ENCODE assay signal across 1 cellular context in the genomic region with DNA sequence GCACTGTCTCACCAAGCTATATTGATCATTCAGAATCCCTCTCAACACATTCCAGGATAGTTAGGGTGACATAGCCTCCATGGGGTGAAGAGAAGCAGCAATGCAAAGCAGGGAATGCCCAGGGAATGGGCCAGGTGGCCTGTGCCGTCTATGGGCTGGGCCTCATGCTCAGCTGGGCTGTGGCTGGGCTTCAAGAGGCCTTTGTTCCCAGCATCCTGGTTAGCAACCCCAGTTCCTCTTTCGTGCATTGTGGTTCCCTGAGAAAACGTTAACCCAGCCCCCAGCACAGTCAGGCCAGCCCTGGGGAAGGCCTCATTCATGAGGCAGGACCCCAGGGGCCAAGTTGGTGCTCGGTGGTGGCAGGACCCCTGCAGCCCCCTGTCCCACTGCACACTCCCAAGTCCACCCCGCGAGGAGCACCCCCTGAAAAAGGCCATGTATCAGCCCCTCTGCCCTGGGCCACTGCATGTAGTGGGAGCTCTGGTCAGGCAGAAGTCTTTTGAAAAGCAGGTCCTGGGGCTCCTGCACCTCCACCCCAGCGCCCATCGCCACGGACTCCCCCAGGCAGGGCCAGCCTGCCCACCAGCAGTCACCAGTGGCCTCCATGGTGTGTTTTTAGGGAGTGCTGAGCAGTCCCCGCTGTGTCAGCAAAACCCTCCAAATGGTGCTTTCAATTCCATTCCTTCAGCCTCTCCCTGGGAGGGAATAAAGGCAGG.
A peak's percentile ranks its signal among the peaks of the same experiment; 100 is the strongest.
TF ChIP-seq lines count a peak whose summit lies in the region.

No MANE protein-coding gene starts in this region.

TF ChIP-seq in K562, 482 proteins besides CTCF, POLR2A, EP300 and RAD21 (continued from another document and continues in another):
- TF ChIP-seq, protein P1, sequence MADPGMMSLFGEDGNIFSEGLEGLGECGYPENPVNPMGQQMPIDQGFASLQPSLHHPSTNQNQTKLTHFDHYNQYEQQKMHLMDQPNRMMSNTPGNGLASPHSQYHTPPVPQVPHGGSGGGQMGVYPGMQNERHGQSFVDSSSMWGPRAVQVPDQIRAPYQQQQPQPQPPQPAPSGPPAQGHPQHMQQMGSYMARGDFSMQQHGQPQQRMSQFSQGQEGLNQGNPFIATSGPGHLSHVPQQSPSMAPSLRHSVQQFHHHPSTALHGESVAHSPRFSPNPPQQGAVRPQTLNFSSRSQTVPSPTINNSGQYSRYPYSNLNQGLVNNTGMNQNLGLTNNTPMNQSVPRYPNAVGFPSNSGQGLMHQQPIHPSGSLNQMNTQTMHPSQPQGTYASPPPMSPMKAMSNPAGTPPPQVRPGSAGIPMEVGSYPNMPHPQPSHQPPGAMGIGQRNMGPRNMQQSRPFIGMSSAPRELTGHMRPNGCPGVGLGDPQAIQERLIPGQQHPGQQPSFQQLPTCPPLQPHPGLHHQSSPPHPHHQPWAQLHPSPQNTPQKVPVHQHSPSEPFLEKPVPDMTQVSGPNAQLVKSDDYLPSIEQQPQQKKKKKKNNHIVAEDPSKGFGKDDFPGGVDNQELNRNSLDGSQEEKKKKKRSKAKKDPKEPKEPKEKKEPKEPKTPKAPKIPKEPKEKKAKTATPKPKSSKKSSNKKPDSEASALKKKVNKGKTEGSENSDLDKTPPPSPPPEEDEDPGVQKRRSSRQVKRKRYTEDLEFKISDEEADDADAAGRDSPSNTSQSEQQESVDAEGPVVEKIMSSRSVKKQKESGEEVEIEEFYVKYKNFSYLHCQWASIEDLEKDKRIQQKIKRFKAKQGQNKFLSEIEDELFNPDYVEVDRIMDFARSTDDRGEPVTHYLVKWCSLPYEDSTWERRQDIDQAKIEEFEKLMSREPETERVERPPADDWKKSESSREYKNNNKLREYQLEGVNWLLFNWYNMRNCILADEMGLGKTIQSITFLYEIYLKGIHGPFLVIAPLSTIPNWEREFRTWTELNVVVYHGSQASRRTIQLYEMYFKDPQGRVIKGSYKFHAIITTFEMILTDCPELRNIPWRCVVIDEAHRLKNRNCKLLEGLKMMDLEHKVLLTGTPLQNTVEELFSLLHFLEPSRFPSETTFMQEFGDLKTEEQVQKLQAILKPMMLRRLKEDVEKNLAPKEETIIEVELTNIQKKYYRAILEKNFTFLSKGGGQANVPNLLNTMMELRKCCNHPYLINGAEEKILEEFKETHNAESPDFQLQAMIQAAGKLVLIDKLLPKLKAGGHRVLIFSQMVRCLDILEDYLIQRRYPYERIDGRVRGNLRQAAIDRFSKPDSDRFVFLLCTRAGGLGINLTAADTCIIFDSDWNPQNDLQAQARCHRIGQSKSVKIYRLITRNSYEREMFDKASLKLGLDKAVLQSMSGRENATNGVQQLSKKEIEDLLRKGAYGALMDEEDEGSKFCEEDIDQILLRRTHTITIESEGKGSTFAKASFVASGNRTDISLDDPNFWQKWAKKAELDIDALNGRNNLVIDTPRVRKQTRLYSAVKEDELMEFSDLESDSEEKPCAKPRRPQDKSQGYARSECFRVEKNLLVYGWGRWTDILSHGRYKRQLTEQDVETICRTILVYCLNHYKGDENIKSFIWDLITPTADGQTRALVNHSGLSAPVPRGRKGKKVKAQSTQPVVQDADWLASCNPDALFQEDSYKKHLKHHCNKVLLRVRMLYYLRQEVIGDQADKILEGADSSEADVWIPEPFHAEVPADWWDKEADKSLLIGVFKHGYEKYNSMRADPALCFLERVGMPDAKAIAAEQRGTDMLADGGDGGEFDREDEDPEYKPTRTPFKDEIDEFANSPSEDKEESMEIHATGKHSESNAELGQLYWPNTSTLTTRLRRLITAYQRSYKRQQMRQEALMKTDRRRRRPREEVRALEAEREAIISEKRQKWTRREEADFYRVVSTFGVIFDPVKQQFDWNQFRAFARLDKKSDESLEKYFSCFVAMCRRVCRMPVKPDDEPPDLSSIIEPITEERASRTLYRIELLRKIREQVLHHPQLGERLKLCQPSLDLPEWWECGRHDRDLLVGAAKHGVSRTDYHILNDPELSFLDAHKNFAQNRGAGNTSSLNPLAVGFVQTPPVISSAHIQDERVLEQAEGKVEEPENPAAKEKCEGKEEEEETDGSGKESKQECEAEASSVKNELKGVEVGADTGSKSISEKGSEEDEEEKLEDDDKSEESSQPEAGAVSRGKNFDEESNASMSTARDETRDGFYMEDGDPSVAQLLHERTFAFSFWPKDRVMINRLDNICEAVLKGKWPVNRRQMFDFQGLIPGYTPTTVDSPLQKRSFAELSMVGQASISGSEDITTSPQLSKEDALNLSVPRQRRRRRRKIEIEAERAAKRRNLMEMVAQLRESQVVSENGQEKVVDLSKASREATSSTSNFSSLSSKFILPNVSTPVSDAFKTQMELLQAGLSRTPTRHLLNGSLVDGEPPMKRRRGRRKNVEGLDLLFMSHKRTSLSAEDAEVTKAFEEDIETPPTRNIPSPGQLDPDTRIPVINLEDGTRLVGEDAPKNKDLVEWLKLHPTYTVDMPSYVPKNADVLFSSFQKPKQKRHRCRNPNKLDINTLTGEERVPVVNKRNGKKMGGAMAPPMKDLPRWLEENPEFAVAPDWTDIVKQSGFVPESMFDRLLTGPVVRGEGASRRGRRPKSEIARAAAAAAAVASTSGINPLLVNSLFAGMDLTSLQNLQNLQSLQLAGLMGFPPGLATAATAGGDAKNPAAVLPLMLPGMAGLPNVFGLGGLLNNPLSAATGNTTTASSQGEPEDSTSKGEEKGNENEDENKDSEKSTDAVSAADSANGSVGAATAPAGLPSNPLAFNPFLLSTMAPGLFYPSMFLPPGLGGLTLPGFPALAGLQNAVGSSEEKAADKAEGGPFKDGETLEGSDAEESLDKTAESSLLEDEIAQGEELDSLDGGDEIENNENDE (IDR thresholded peaks at IDR 0.05; ENCODE audit: low read depth, low read length) = no peak
- TF ChIP-seq ZNF3 (CRISPR knock-in tag; IDR thresholded peaks at IDR 0.05) (no peak), NFIC (IDR thresholded peaks at IDR 0.05) (no peak), ARHGAP35 (IDR thresholded peaks at IDR 0.05; ENCODE audit: partially characterized antibody) (no peak), SRSF3 (IDR thresholded peaks at IDR 0.05; ENCODE audit: insufficient read depth, low read length) (no peak), TBP (optimal IDR thresholded peaks at IDR 0.05; ENCODE audit: low read depth, low read length) (no peak), KDM2B (CRISPR knock-in tag; IDR thresholded peaks at IDR 0.05) (no peak), ZNF583 (CRISPR knock-in tag; IDR thresholded peaks at IDR 0.05) (peak; percentile 94), NFE2 (IDR thresholded peaks at IDR 0.05; ENCODE audit: low read depth) (no peak), BDP1 (IDR thresholded peaks at IDR 0.05; ENCODE audit: insufficient read depth, insufficient read length) (no peak), TEAD1 (CRISPR knock-in tag; IDR thresholded peaks at IDR 0.05) (peak in 1 of 2 experiments; percentile 44; a peak in 1 of 4 replicates), PURB (CRISPR knock-in tag; IDR thresholded peaks at IDR 0.05; ENCODE audit: low read depth) (no peak), ZNF76 (CRISPR knock-in tag; IDR thresholded peaks at IDR 0.05; ENCODE audit: borderline replicate concordance) (peak; percentile 70; the same call in 1 of the 2 replicates), ZNF699 (CRISPR knock-in tag; IDR thresholded peaks at IDR 0.05; ENCODE audit: insufficient replicate concordance) (no peak), ZNF212 (CRISPR knock-in tag; IDR thresholded peaks at IDR 0.05) (peak; percentile 71; the same call in 1 of the 2 replicates), GATAD2B (IDR thresholded peaks at IDR 0.05; ENCODE audit: borderline replicate concordance) (no peak), DIDO1 (tag; IDR thresholded peaks at IDR 0.05; ENCODE audit: low read depth) (no peak), POLR2AphosphoS2 (IDR thresholded peaks at IDR 0.05; ENCODE audit: low read length) (no peak), POLR3A (IDR thresholded peaks at IDR 0.05; ENCODE audit: borderline replicate concordance, extremely low read depth, insufficient read depth, insufficient read length) (no peak), ETV5 (CRISPR knock-in tag; IDR thresholded peaks at IDR 0.05; ENCODE audit: low read depth) (no peak)
- TF ChIP-seq, protein P2, sequence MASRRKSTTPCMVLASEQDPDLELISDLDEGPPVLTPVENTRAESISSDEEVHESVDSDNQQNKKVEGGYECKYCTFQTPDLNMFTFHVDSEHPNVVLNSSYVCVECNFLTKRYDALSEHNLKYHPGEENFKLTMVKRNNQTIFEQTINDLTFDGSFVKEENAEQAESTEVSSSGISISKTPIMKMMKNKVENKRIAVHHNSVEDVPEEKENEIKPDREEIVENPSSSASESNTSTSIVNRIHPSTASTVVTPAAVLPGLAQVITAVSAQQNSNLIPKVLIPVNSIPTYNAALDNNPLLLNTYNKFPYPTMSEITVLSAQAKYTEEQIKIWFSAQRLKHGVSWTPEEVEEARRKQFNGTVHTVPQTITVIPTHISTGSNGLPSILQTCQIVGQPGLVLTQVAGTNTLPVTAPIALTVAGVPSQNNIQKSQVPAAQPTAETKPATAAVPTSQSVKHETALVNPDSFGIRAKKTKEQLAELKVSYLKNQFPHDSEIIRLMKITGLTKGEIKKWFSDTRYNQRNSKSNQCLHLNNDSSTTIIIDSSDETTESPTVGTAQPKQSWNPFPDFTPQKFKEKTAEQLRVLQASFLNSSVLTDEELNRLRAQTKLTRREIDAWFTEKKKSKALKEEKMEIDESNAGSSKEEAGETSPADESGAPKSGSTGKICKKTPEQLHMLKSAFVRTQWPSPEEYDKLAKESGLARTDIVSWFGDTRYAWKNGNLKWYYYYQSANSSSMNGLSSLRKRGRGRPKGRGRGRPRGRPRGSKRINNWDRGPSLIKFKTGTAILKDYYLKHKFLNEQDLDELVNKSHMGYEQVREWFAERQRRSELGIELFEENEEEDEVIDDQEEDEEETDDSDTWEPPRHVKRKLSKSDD (conservative IDR thresholded peaks at IDR 0.05; ENCODE audit: low read length) = no peak
- TF ChIP-seq, protein P3, sequence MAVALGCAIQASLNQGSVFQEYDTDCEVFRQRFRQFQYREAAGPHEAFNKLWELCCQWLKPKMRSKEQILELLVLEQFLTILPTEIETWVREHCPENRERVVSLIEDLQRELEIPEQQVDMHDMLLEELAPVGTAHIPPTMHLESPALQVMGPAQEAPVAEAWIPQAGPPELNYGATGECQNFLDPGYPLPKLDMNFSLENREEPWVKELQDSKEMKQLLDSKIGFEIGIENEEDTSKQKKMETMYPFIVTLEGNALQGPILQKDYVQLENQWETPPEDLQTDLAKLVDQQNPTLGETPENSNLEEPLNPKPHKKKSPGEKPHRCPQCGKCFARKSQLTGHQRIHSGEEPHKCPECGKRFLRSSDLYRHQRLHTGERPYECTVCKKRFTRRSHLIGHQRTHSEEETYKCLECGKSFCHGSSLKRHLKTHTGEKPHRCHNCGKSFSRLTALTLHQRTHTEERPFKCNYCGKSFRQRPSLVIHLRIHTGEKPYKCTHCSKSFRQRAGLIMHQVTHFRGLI (CRISPR knock-in tag; IDR thresholded peaks at IDR 0.05) = peak; percentile 72; the same call in 1 of the 2 replicates
- TF ChIP-seq, protein P4, sequence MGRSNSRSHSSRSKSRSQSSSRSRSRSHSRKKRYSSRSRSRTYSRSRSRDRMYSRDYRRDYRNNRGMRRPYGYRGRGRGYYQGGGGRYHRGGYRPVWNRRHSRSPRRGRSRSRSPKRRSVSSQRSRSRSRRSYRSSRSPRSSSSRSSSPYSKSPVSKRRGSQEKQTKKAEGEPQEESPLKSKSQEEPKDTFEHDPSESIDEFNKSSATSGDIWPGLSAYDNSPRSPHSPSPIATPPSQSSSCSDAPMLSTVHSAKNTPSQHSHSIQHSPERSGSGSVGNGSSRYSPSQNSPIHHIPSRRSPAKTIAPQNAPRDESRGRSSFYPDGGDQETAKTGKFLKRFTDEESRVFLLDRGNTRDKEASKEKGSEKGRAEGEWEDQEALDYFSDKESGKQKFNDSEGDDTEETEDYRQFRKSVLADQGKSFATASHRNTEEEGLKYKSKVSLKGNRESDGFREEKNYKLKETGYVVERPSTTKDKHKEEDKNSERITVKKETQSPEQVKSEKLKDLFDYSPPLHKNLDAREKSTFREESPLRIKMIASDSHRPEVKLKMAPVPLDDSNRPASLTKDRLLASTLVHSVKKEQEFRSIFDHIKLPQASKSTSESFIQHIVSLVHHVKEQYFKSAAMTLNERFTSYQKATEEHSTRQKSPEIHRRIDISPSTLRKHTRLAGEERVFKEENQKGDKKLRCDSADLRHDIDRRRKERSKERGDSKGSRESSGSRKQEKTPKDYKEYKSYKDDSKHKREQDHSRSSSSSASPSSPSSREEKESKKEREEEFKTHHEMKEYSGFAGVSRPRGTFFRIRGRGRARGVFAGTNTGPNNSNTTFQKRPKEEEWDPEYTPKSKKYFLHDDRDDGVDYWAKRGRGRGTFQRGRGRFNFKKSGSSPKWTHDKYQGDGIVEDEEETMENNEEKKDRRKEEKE (IDR thresholded peaks at IDR 0.05; ENCODE audit: borderline replicate concordance in 1 of 2, control insufficient read depth in 1 of 2, low read depth in 2 of 2, low read length in 1 of 2) = no peak
- TF ChIP-seq, protein P5, sequence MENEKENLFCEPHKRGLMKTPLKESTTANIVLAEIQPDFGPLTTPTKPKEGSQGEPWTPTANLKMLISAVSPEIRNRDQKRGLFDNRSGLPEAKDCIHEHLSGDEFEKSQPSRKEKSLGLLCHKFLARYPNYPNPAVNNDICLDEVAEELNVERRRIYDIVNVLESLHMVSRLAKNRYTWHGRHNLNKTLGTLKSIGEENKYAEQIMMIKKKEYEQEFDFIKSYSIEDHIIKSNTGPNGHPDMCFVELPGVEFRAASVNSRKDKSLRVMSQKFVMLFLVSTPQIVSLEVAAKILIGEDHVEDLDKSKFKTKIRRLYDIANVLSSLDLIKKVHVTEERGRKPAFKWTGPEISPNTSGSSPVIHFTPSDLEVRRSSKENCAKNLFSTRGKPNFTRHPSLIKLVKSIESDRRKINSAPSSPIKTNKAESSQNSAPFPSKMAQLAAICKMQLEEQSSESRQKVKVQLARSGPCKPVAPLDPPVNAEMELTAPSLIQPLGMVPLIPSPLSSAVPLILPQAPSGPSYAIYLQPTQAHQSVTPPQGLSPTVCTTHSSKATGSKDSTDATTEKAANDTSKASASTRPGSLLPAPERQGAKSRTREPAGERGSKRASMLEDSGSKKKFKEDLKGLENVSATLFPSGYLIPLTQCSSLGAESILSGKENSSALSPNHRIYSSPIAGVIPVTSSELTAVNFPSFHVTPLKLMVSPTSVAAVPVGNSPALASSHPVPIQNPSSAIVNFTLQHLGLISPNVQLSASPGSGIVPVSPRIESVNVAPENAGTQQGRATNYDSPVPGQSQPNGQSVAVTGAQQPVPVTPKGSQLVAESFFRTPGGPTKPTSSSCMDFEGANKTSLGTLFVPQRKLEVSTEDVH (IDR thresholded peaks at IDR 0.05; ENCODE audit: low read depth, partially characterized antibody) = no peak
